Comparison of ENCODE assay signal across 8 cellular contexts in genomic region chr1:226568077-226568831, GRCh38. TPM values are rescaled to one million over a fixed set of nuclear protein-coding genes. Genes with fewer than 3 reads are reported as not detected.
DNase-seq lines count a peak whose midpoint lies in the region; ATAC-seq and TF ChIP-seq lines count a peak whose summit lies in the region.

No MANE protein-coding gene starts in this region.

- H3K9me2 ChIP-seq in OCI-LY1 (ENCODE audit: low read depth, low read length), result no peaks in the 10 kb centered on the region

- ATAC-seq in foreskin keratinocyte (no peak), GM19463 (IDR thresholded peaks at IDR 0.05; ENCODE audit: unreplicated experiment) (no peak), HG03280 (IDR thresholded peaks at IDR 0.05; ENCODE audit: unreplicated experiment) (no peak)

- H3K9me3 ChIP-seq in OCI-LY1 (ENCODE audit: low read length), result no peaks in the 10 kb centered on the region

- H3K4me2 ChIP-seq in OCI-LY1 (ENCODE audit: low read length), result no peak overlapping the region

- H3K79me2 ChIP-seq in OCI-LY1 (ENCODE audit: insufficient read depth, low read length), result no peaks in the 10 kb centered on the region

- H3K27me3 ChIP-seq in OCI-LY1 (ENCODE audit: insufficient read depth, low read length) (peaks cover 24% of the 10 kb centered on the region), foreskin keratinocyte (peaks cover 38% of the 10 kb centered on the region)

- H3K27ac ChIP-seq in OCI-LY1 (ENCODE audit: low read depth, low read length, poor library complexity, severe bottlenecking) (no peak overlapping the region), foreskin keratinocyte (no peak overlapping the region)

- H2AFZ ChIP-seq in OCI-LY1 (ENCODE audit: low read length), result no peak overlapping the region

- no peak overlapping the region for H3K4me3 ChIP-seq in OCI-LY1 (ENCODE audit: low read depth, low read length, poor library complexity, severe bottlenecking)

- no peaks in the 10 kb centered on the region for H3F3A ChIP-seq in OCI-LY1 (ENCODE audit: insufficient read depth, low read length)

- H3K36me3 ChIP-seq in OCI-LY1 (ENCODE audit: insufficient read depth, low read length), result no peaks in the 10 kb centered on the region

- H3K4me1 ChIP-seq in OCI-LY1 (ENCODE audit: insufficient read depth, low read length, severe bottlenecking) (no peaks in the 10 kb centered on the region), foreskin keratinocyte (no peaks in the 10 kb centered on the region)

- H3K9ac ChIP-seq in OCI-LY1 (ENCODE audit: low read length), result no peak overlapping the region

- intact Hi-C loops in posterior vena cava (cut with DNase I), result no loop called here

- H4K20me1 ChIP-seq in OCI-LY1 (ENCODE audit: insufficient read depth, low read length), result no peaks in the 10 kb centered on the region

- TF ChIP-seq CTCF in OCI-LY1 (IDR thresholded peaks at IDR 0.05; ENCODE audit: low read length) (peak; percentile 5; the same call in 1 of the 2 replicates), foreskin keratinocyte (conservative IDR thresholded peaks at IDR 0.05) (peak; percentile 12)

- DNase-seq in ELF-1 (ENCODE audit: low read depth, low spot score), result peak; percentile 56
- no peak for DNase-seq in foreskin keratinocyte
- DNase-seq in posterior vena cava (ENCODE audit: low spot score), result peak; percentile 81
- no peak for DNase-seq in activated CD4-positive, alpha-beta T cell treated with anti-CD3 and anti-CD28 coated beads, Interleukin-2, amount 50 U/mL, for 1 hour
- DNase-seq in SKM-1 (lab: John Stamatoyannopoulos, UW; ENCODE audit: unreplicated experiment), result no peak

RNA-seq across cellular contexts. Expression of gene STUM, which starts 19.7 kb away (rescaled TPM):
- total RNA-seq in foreskin keratinocyte, result not detected in 2 replicates
- polyA plus RNA-seq in foreskin keratinocyte, result not detected in 2 replicates
- total RNA-seq in posterior vena cava, result 1 to 10 TPM; 3.9 to 6.8 TPM

Comparison
In these comparisons a context has a peak if more than half of its experiments do, and no peak if none do; other contexts are left out.
1. DNase-seq: peak in ELF-1 (single experiment) and posterior vena cava (single experiment); none in foreskin keratinocyte (0 of 2), activated CD4-positive, alpha-beta T cell treated with anti-CD3 and anti-CD28 coated beads, Interleukin-2, amount 50 U/mL, for 1 hour (single experiment) and SKM-1 (single experiment).